28 cellular contexts compared by ENCODE assay signal in genomic region chr22:46417268-46417580, GRCh38.
DNase-seq lines count a peak whose midpoint lies in the region; ATAC-seq and TF ChIP-seq lines count a peak whose summit lies in the region.
"Had no signal": no experiment of that assay in that cellular context is flagged by ENCODE, and none has a peak within 500 bp of the region (broad histone marks: within the 10 kb centered on the region; RNA-seq: fewer than 3 reads in every experiment).

No MANE protein-coding gene starts in this region.

- no peak overlapping the region for H3K4ac ChIP-seq in neuronal stem cell (ENCODE audit: low read length)

- no peak for DNase-seq in cardiac muscle cell (ENCODE audit: low read depth in 1 of 2, low spot score in 1 of 2)
- DNase-seq in left ventricle myocardium superior: no peak
- no peak for DNase-seq in RWPE1 (ENCODE audit: low spot score)
- DNase-seq in right cardiac atrium: peak in 2 of 3 donors; percentile 13 to 40
- DNase-seq in neuronal stem cell (ENCODE audit: low spot score): no peak
- no peak for DNase-seq in osteocyte (ENCODE audit: extremely low spot score, unreplicated experiment)
- DNase-seq in amygdala (lab: John Stamatoyannopoulos, UW): no peak
- DNase-seq in kidney glomerular epithelial cell (lab: John Stamatoyannopoulos, UW): no peak
- DNase-seq: 8988T; CD4-positive, alpha-beta T cell; COR-L47; GDM1; GOT3; HFFc6; IMR-90; KG1; MG63; NCI-H1105 treated with DMSO at 0.1 percent for 48 hours; NCI-H146; NCI-H1930; NCI-H2107; NCI-H446; NCI-H524 treated with DMSO at 0.1 percent for 48 hours; NCI-H774; PC-3; SHP77 had no signal

- no peak overlapping the region for H2BK120ac ChIP-seq in neuronal stem cell (ENCODE audit: low read depth, low read length)

- no peak overlapping the region for H4K8ac ChIP-seq in neuronal stem cell (ENCODE audit: low read depth, low read length)

- no peak overlapping the region for H3K14ac ChIP-seq in neuronal stem cell (ENCODE audit: low read length)

- CTCF ChIA-PET in RWPE1 (lab: Yijun Ruan, JAX): interaction anchor here (0.6 to 1.1 kb wide), 2 partner anchors 50 to 297 kb away, joined by 3 read pairs; no protein-coding TSS in a partner anchor

- no peak overlapping the region for H3K23ac ChIP-seq in neuronal stem cell (ENCODE audit: low read depth, low read length, poor library complexity)

- H2BK12ac ChIP-seq in neuronal stem cell (ENCODE audit: low read length): no peak overlapping the region

- no peak overlapping the region for H2BK15ac ChIP-seq in neuronal stem cell (ENCODE audit: low read length)

- H3K36me3 ChIP-seq in cardiac muscle cell (no peaks in the 10 kb centered on the region), neuronal stem cell (replicated peaks in 1 of 2; ENCODE audit: control insufficient read depth in 2 of 2, insufficient read depth in 2 of 2, low read length in 2 of 2) (no peaks in the 10 kb centered on the region)
- H3K36me3 ChIP-seq: HAP-1, MG63 had no signal

- H3K27me3 Mint-ChIP-seq in osteocyte (ENCODE audit: unreplicated experiment): no peaks in the 10 kb centered on the region
- H3K27me3 Mint-ChIP-seq: CD4-positive, alpha-beta T cell had no signal

- no peaks in the 10 kb centered on the region for H3K79me1 ChIP-seq in neuronal stem cell (ENCODE audit: low read depth, low read length)

- H2AK5ac ChIP-seq in neuronal stem cell (ENCODE audit: low read depth, low read length): peak overlapping the region; percentile 4

- no peaks in the 10 kb centered on the region for H3K27me3 ChIP-seq in cardiac muscle cell
- no peaks in the 10 kb centered on the region for H3K27me3 ChIP-seq in right cardiac atrium (ENCODE audit: control insufficient read depth, insufficient read depth)
- H3K27me3 ChIP-seq in neuronal stem cell (ENCODE audit: control insufficient read depth in 3 of 3, insufficient read depth in 3 of 3, low read depth in 1 of 3, low read length in 3 of 3): peaks cover 0 to 2% (median 0%) of the 10 kb centered on the region in 3 experiments
- H3K27me3 ChIP-seq: MG63 had no signal

- peak overlapping the region; percentile 89 for H3K27ac ChIP-seq in cardiac muscle cell
- H3K27ac ChIP-seq in RWPE1: peak overlapping the region; percentile 20; the same call in 1 of the 2 replicates
- H3K27ac ChIP-seq in right cardiac atrium (ENCODE audit: low read length): no peak overlapping the region
- H3K27ac ChIP-seq in neuronal stem cell (replicated peaks; ENCODE audit: low read length): no peak overlapping the region

- no peak overlapping the region for H4K91ac ChIP-seq in neuronal stem cell (ENCODE audit: low read depth, low read length, poor library complexity)

- H3K4me1 Mint-ChIP-seq in osteocyte (ENCODE audit: unreplicated experiment): peaks cover 2% of the 10 kb centered on the region

- peak overlapping the region; percentile 21 for H3K18ac ChIP-seq in neuronal stem cell (ENCODE audit: low read length)

- H3K9me3 ChIP-seq in cardiac muscle cell (ENCODE audit: low read depth) (no peaks in the 10 kb centered on the region), right cardiac atrium (ENCODE audit: control insufficient read depth, low read length) (no peaks in the 10 kb centered on the region), neuronal stem cell (replicated peaks in 1 of 2; ENCODE audit: control insufficient read depth in 2 of 2, insufficient read depth in 1 of 2, low read depth in 1 of 2, low read length in 2 of 2) (peaks cover 4 to 10% of the 10 kb centered on the region in 2 donors)
- H3K9me3 ChIP-seq: HAP-1, MG63 had no signal

- H2BK5ac ChIP-seq in neuronal stem cell (ENCODE audit: low read length): peak overlapping the region; percentile 20

- H3K4me3 ChIP-seq in cardiac muscle cell (no peak overlapping the region), right cardiac atrium (ENCODE audit: low read length) (no peak overlapping the region), neuronal stem cell (ENCODE audit: low read length in 2 of 2) (no peak overlapping the region)
- H3K4me3 ChIP-seq: GM12878, HAP-1, MG63 had no signal

- H3K4me1 ChIP-seq in cardiac muscle cell (ENCODE audit: low read depth) (peaks cover 23% of the 10 kb centered on the region), right cardiac atrium (ENCODE audit: control insufficient read depth, insufficient read depth, low read length) (no peaks in the 10 kb centered on the region), neuronal stem cell (ENCODE audit: control insufficient read depth in 2 of 2, insufficient read depth in 1 of 2, low read depth in 1 of 2, low read length in 2 of 2) (peaks cover 13% of the 10 kb centered on the region in 2 donors)
- H3K4me1 ChIP-seq: HAP-1 had no signal

- H3K4me2 ChIP-seq in neuronal stem cell (ENCODE audit: insufficient read depth, low read length, poor library complexity, severe bottlenecking): no peak overlapping the region

- TF ChIP-seq CTCF in cardiac muscle cell (IDR thresholded peaks at IDR 0.05; ENCODE audit: low read depth, low read length) (no peak), RWPE1 (conservative IDR thresholded peaks at IDR 0.05; ENCODE audit: low read depth) (no peak), osteocyte (IDR thresholded peaks at IDR 0.05) (no peak)

- H3K27ac Mint-ChIP-seq in osteocyte (ENCODE audit: unreplicated experiment): no peak overlapping the region
- H3K27ac Mint-ChIP-seq: CD4-positive, alpha-beta T cell; HFFc6 had no signal

- no peaks in the 10 kb centered on the region for H3K36me3 Mint-ChIP-seq in osteocyte (ENCODE audit: unreplicated experiment)

- H3K9ac ChIP-seq in neuronal stem cell (ENCODE audit: low read depth, low read length, poor library complexity): no peak overlapping the region

- intact Hi-C loops in left ventricle myocardium superior (cut with micrococcal nuclease): no loop called here
- intact Hi-C loops in right cardiac atrium (cut with DNase I): no loop called here

- ATAC-seq in left ventricle myocardium superior: no peak
- ATAC-seq in right cardiac atrium: no peak
- ATAC-seq: GM12878 had no signal

- 79% methylated on average over 11 of the region's 11 CpGs for WGBS in right cardiac atrium
- WGBS in neuronal stem cell (ENCODE audit: extremely low coverage in 2 of 2, insufficient read length in 2 of 2, insufficient replicate concordance in 1 of 2), 2 donors: no CpG with 5 or more reads among the region's 11 CpGs

- no peak overlapping the region for H3K4me3 Mint-ChIP-seq in osteocyte (ENCODE audit: unreplicated experiment)
- H3K4me3 Mint-ChIP-seq: CD4-positive, alpha-beta T cell; HFFc6 had no signal

- H2AFZ ChIP-seq in neuronal stem cell (ENCODE audit: low read length): no peak overlapping the region

- POLR2A ChIA-PET in RWPE1 (lab: Yijun Ruan, JAX; ENCODE audit: low non-redundant PET): no interaction called here

- no peaks in the 10 kb centered on the region for H3K9me3 Mint-ChIP-seq in osteocyte (ENCODE audit: unreplicated experiment)
- H3K9me3 Mint-ChIP-seq: CD4-positive, alpha-beta T cell; HFFc6 had no signal

Comparison
In these comparisons a context has a peak if more than half of its experiments do, and no peak if none do; other contexts are left out.
1. DNase-seq: peak in right cardiac atrium (2 of 3); none in cardiac muscle cell (0 of 2), left ventricle myocardium superior (single experiment), RWPE1 (single experiment), neuronal stem cell (single experiment), osteocyte (single experiment), amygdala (0 of 56) and kidney glomerular epithelial cell (single experiment).
2. H3K27ac ChIP-seq: peak in cardiac muscle cell (single experiment) and RWPE1 (single experiment); none in right cardiac atrium (single experiment) and neuronal stem cell (single experiment).